Comparison of ENCODE assay signal across 19 cellular contexts in the genomic region with DNA sequence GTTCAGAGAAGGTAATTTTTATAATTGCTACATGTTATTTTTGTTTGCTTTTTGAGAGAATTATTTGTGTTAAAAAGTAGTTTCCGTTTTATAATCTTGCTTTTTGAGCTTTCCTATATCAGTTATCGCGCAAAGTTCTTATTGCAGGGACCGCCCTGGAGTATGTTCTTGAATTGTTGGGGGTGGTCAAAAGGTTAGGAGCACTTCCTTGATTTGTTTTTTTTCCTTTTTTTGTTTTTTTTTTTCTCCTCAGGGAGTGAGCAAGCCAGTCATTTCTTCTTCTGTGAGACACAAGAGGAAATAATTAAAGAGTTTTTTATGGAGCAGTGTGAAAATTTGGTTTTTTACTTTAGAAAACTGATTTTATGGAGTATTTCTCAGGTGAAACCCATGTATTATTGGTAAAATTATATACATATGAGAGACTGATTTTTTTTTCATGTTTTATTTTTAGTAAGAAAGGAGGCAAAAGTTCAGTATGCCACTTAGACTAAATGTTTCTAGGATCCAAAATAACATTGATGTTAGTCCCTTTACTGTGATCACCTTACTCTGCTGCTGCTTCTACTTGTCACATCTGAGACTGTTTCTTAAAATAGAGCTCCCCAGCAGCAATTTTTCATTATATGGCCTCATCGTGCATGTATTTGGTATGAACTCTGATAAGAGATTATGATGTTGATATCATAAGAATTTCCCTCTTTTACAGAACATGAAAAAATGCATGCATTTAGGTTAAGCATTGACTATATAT. TPM values are rescaled to one million over a fixed set of nuclear protein-coding genes. Genes with fewer than 3 reads are reported as not detected.
DNase-seq lines count a peak whose midpoint lies in the region; ATAC-seq and TF ChIP-seq lines count a peak whose summit lies in the region.
"Had no signal": no experiment of that assay in that cellular context is flagged by ENCODE, and none has a peak within 500 bp of the region (broad histone marks: within the 10 kb centered on the region; RNA-seq: fewer than 3 reads in every experiment).

No MANE protein-coding gene starts in this region.

- H3K27me3 Mint-ChIP-seq in GM23338 (ENCODE audit: insufficient read depth, low read depth, poor library complexity) (peaks cover 1% of the 10 kb centered on the region), nephron (ENCODE audit: low read depth) (no peaks in the 10 kb centered on the region)
- H3K27me3 Mint-ChIP-seq: CD4-positive, alpha-beta T cell had no signal

- H4K20me1 ChIP-seq in GM23338 (replicated peaks; ENCODE audit: insufficient read depth): peaks cover 7% of the 10 kb centered on the region

- no peaks in the 10 kb centered on the region for H3K9me3 ChIP-seq in left ventricle myocardium inferior (replicated peaks)
- H3K9me3 ChIP-seq: A549, Caco-2 had no signal

- H3K4me1 Mint-ChIP-seq in GM23338 (peaks cover 28% of the 10 kb centered on the region), nephron (peaks cover 24% of the 10 kb centered on the region)

- H2AFZ ChIP-seq in GM23338: no peak overlapping the region

- in situ Hi-C loops in brain microvascular endothelial cell (cut with HindIII; ENCODE audit: low pct_ligation_motif_present, low sequenced_read_pairs): no loop called here

- no peak for TF ChIP-seq CTCF in GM23338 (conservative IDR thresholded peaks at IDR 0.05; ENCODE audit: low read depth in 2 of 2)
- TF ChIP-seq CTCF in brain microvascular endothelial cell (IDR thresholded peaks at IDR 0.05; ENCODE audit: low read depth, low read length, missing control alignments): no peak
- TF ChIP-seq CTCF in left ventricle myocardium inferior (IDR thresholded peaks at IDR 0.05; ENCODE audit: borderline replicate concordance): no peak
- no peak for TF ChIP-seq CTCF in nephron (IDR thresholded peaks at IDR 0.05; ENCODE audit: unreplicated experiment in 3 of 3)

- H3K4me3 ChIP-seq in GM23338 (no peak overlapping the region), brain microvascular endothelial cell (ENCODE audit: low read depth, low read length) (no peak overlapping the region), left ventricle myocardium inferior (peak overlapping the region; percentile 2)
- H3K4me3 ChIP-seq: A549 had no signal

- H3K36me3 Mint-ChIP-seq in GM23338 (ENCODE audit: low read depth): peaks cover 9% of the 10 kb centered on the region; the same call in 1 of the 3 replicates
- H3K36me3 Mint-ChIP-seq in nephron (ENCODE audit: low read depth): peaks cover 25% of the 10 kb centered on the region

- H3K9me2 ChIP-seq in GM23338 (ENCODE audit: insufficient read depth): no peaks in the 10 kb centered on the region

- ATAC-seq in GM23338: no peak
- ATAC-seq in GM18498 (IDR thresholded peaks at IDR 0.05; ENCODE audit: unreplicated experiment): no peak
- ATAC-seq: A549 had no signal

- H3K27ac Mint-ChIP-seq in GM23338 (peak overlapping the region; percentile 88), nephron (peak overlapping the region; percentile 60 to 75 (median 69))
- H3K27ac Mint-ChIP-seq: CD4-positive, alpha-beta T cell had no signal

- H3K9me3 Mint-ChIP-seq in GM23338 (no peaks in the 10 kb centered on the region), nephron (no peaks in the 10 kb centered on the region)
- H3K9me3 Mint-ChIP-seq: CD4-positive, alpha-beta T cell had no signal

- intact Hi-C loops in left ventricle myocardium inferior (cut with micrococcal nuclease): no loop called here

- H3K4me1 ChIP-seq in GM23338 (ENCODE audit: insufficient read depth) (peaks cover 24% of the 10 kb centered on the region), left ventricle myocardium inferior (peaks cover 91% of the 10 kb centered on the region)

- no peak overlapping the region for H3K27ac ChIP-seq in GM23338 (ENCODE audit: low read depth)
- peak overlapping the region; percentile 13 for H3K27ac ChIP-seq in brain microvascular endothelial cell
- H3K27ac ChIP-seq in left ventricle myocardium inferior (replicated peaks): peak overlapping the region; percentile 78
- H3K27ac ChIP-seq: A549 had no signal

- H3K79me2 ChIP-seq in GM23338 (replicated peaks; ENCODE audit: insufficient read depth): peaks cover 100% of the 10 kb centered on the region

- H3K36me3 ChIP-seq in GM23338 (ENCODE audit: insufficient read depth): no peaks in the 10 kb centered on the region
- H3K36me3 ChIP-seq in brain microvascular endothelial cell (replicated peaks): no peaks in the 10 kb centered on the region
- no peaks in the 10 kb centered on the region for H3K36me3 ChIP-seq in left ventricle myocardium inferior

- H3K4me2 ChIP-seq in GM23338: no peak overlapping the region
- H3K4me2 ChIP-seq: A549 had no signal

- H3K4me3 Mint-ChIP-seq in GM23338 (no peak overlapping the region), nephron (no peak overlapping the region)
- H3K4me3 Mint-ChIP-seq: CD4-positive, alpha-beta T cell had no signal

- DNase-seq in GM23338 (ENCODE audit: low spot score): no peak
- DNase-seq in brain microvascular endothelial cell: no peak
- no peak for DNase-seq in left ventricle myocardium inferior
- no peak for DNase-seq in activated CD8-positive, alpha-beta memory T cell treated with anti-CD3 and anti-CD28 coated beads, Interleukin-2, amount 50 U/mL, for 48 hours
- DNase-seq in activated effector memory CD4-positive, alpha-beta T cell treated with anti-CD3 and anti-CD28 coated beads, Interleukin-2, amount 50 U/mL, for 16 hours: no peak
- no peak for DNase-seq in stimulated activated CD8-positive, alpha-beta memory T cell treated with anti-CD3 and anti-CD28 coated beads, Interleukin-4, amount 100 ng/mL, for 48 hours
- DNase-seq: Caco-2; CD4-positive, alpha-beta T cell; DMS153; GDM1; GOT3; KBM-7; NCI-H1694 treated with DMSO at 0.1 percent for 48 hours; NCI-H510A treated with DMSO at 0.1 percent for 48 hours; NCI-H82; SIG-M5 had no signal

- H3F3A ChIP-seq in GM23338 (replicated peaks; ENCODE audit: low read depth): no peaks in the 10 kb centered on the region

- H3K27me3 ChIP-seq in GM23338 (ENCODE audit: insufficient read depth) (no peaks in the 10 kb centered on the region), brain microvascular endothelial cell (replicated peaks) (no peaks in the 10 kb centered on the region), left ventricle myocardium inferior (ENCODE audit: low read depth) (no peaks in the 10 kb centered on the region)

TF ChIP-seq in GM23338, 12 proteins besides CTCF, POLR2A, EP300 and RAD21 (continues in another document):
- no peak for TF ChIP-seq POLR2AphosphoS5 (IDR thresholded peaks at IDR 0.05; ENCODE audit: low read depth)
- TF ChIP-seq STAT1 (IDR thresholded peaks at IDR 0.05; ENCODE audit: unreplicated experiment): no peak
- TF ChIP-seq CREB1 (CRISPR knock-in tag; IDR thresholded peaks at IDR 0.05; ENCODE audit: low read depth): no peak

RNA-seq across cellular contexts. Expression of a gene that starts 26.6 kb away (rescaled TPM):
- 81.8 and 82.8 TPM in 2 replicates for total RNA-seq in GM23338 (2014; rRNA removed; shearing (Covaris generic))
- 79.9 and 112 TPM in 2 replicates for polyA plus RNA-seq in GM23338 (2016; fragmentation: Nextera tagmentation; extraction: Ambion mirVana)
- 60.8 TPM for total RNA-seq in left ventricle myocardium inferior
